In genomic region chr14:22458737-22459136, GRCh38 we compare ENCODE assay signal across 18 cellular contexts.
"Had no signal": no experiment of that assay in that cellular context is flagged by ENCODE, and none has a peak within 500 bp of the region (broad histone marks: within the 10 kb centered on the region; RNA-seq: fewer than 3 reads in every experiment).

No MANE protein-coding gene starts in this region.

- H3K4me3 Mint-ChIP-seq: activated CD4-positive, alpha-beta T cell treated with anti-CD3 and anti-CD28 coated beads, Interleukin-2, amount 10 ng/mL, durations not matched to agents 7 days and 5 days; nephron had no signal

- H3K9me3 ChIP-seq: colonic mucosa, lower lobe of right lung, sigmoid colon, transverse colon, uterus had no signal

- ATAC-seq: lower lobe of right lung had no signal

- H3K9me3 Mint-ChIP-seq: activated CD4-positive, alpha-beta T cell treated with anti-CD3 and anti-CD28 coated beads, Interleukin-2, amount 10 ng/mL, durations not matched to agents 7 days and 5 days; nephron had no signal

- H3K27me3 Mint-ChIP-seq: activated CD4-positive, alpha-beta T cell treated with anti-CD3 and anti-CD28 coated beads, Interleukin-2, amount 10 ng/mL, durations not matched to agents 7 days and 5 days had no signal

- DNase-seq: activated CD4-positive, alpha-beta T cell treated with anti-CD3 and anti-CD28 coated beads, Interleukin-2, amount 10 ng/mL, durations not matched to agents 7 days and 5 days; activated CD4-positive, CD25-positive, alpha-beta regulatory T cell; activated CD8-positive, alpha-beta memory T cell treated with anti-CD3 and anti-CD28 coated beads for 24 hours; activated CD8-positive, alpha-beta memory T cell treated with anti-CD3 and anti-CD28 coated beads, Interleukin-2, amount 50 U/mL, for 48 hours; activated naive CD4-positive, alpha-beta T cell; aorta; brain microvascular endothelial cell; central memory CD4-positive, alpha-beta T cell; colonic mucosa; hypothalamus; lower lobe of right lung; posterior cingulate gyrus; sigmoid colon; stimulated activated CD4-positive, alpha-beta T cell treated with anti-CD3 and anti-CD28 coated beads, Interleukin-4, amount 100 ng/mL, for 4 hours; stimulated activated naive CD4-positive, alpha-beta T cell; transverse colon; uterus had no signal

- H3K4me1 Mint-ChIP-seq: activated CD4-positive, alpha-beta T cell treated with anti-CD3 and anti-CD28 coated beads, Interleukin-2, amount 10 ng/mL, durations not matched to agents 7 days and 5 days; nephron had no signal

- H3K36me3 ChIP-seq: brain microvascular endothelial cell, colonic mucosa, lower lobe of right lung, sigmoid colon, transverse colon, uterus had no signal

- H3K27ac ChIP-seq: brain microvascular endothelial cell, colonic mucosa, lower lobe of right lung, sigmoid colon, transverse colon, uterus had no signal

- H3K27ac Mint-ChIP-seq: activated CD4-positive, alpha-beta T cell treated with anti-CD3 and anti-CD28 coated beads, Interleukin-2, amount 10 ng/mL, durations not matched to agents 7 days and 5 days; nephron had no signal
